ENCODE assay signal across 2 cellular contexts in genomic region chr11:82831364-82831763, GRCh38.
TF ChIP-seq lines count a peak whose summit lies in the region.

No MANE protein-coding gene starts in this region.

TF ChIP-seq in HepG2, 621 proteins besides CTCF, POLR2A, EP300 and RAD21 (continued from another document and continues in another):
- TF ChIP-seq NR2C2 (CRISPR knock-in tag; IDR thresholded peaks at IDR 0.05; ENCODE audit: borderline replicate concordance) (no peak), GRHL1 (CRISPR knock-in tag; conservative IDR thresholded peaks at IDR 0.05) (no peak), GFI1 (CRISPR knock-in tag; IDR thresholded peaks at IDR 0.05; ENCODE audit: borderline replicate concordance) (no peak), SOX5 (CRISPR knock-in tag; IDR thresholded peaks at IDR 0.05; ENCODE audit: borderline replicate concordance) (peak; percentile 28; the same call in 1 of the 2 replicates), ZNF446 (CRISPR knock-in tag; IDR thresholded peaks at IDR 0.05) (no peak), CREB1 (IDR thresholded peaks at IDR 0.05) (no peak), CREB1 (CRISPR knock-in tag; IDR thresholded peaks at IDR 0.05) (no peak), MBD4 (IDR thresholded peaks at IDR 0.05; ENCODE audit: borderline replicate concordance, low read length) (0 out of 2 replicates have a peak, but pooled peaks have one; percentile 59), ZNF468 (CRISPR knock-in tag; IDR thresholded peaks at IDR 0.05) (no peak), SP4 (CRISPR knock-in tag; IDR thresholded peaks at IDR 0.05) (no peak), ZNF598 (CRISPR knock-in tag; IDR thresholded peaks at IDR 0.05; ENCODE audit: borderline replicate concordance) (no peak), DR1 (CRISPR knock-in tag; IDR thresholded peaks at IDR 0.05) (no peak), ZNF503 (CRISPR knock-in tag; IDR thresholded peaks at IDR 0.05) (no peak), BCL6 (CRISPR knock-in tag; IDR thresholded peaks at IDR 0.05) (0 out of 2 replicates have a peak, but pooled peaks have one; percentile 20), MIER2 (CRISPR knock-in tag; IDR thresholded peaks at IDR 0.05) (no peak), ZNF432 (CRISPR knock-in tag; IDR thresholded peaks at IDR 0.05; ENCODE audit: borderline replicate concordance) (no peak), ZNF33B (CRISPR knock-in tag; IDR thresholded peaks at IDR 0.05) (no peak), ZNF766 (CRISPR knock-in tag; IDR thresholded peaks at IDR 0.05; ENCODE audit: borderline replicate concordance) (no peak), BRCA1 (CRISPR knock-in tag; IDR thresholded peaks at IDR 0.05) (no peak), ZBTB7A (CRISPR knock-in tag; IDR thresholded peaks at IDR 0.05) (no peak), SOX13 (IDR thresholded peaks at IDR 0.05) (no peak), SOX13 (CRISPR knock-in tag; conservative IDR thresholded peaks at IDR 0.05 in 1 of 2, IDR thresholded peaks at IDR 0.05 in 1 of 2) (peak in 1 of 2 experiments; percentile 44; a peak in 1 of 4 replicates), TFAP4 (IDR thresholded peaks at IDR 0.05; ENCODE audit: borderline replicate concordance, low read depth) (no peak)

TF ChIP-seq in GM23338, 12 proteins besides CTCF, POLR2A, EP300 and RAD21 (continued from another document):
- TF ChIP-seq REST (IDR thresholded peaks at IDR 0.05; ENCODE audit: unreplicated experiment) (no peak), CREB1 (CRISPR knock-in tag; IDR thresholded peaks at IDR 0.05; ENCODE audit: low read depth) (no peak), POLR2AphosphoS5 (IDR thresholded peaks at IDR 0.05; ENCODE audit: low read depth) (no peak), ZNF462 (CRISPR knock-in tag; IDR thresholded peaks at IDR 0.05) (no peak)
